In the genomic region with DNA sequence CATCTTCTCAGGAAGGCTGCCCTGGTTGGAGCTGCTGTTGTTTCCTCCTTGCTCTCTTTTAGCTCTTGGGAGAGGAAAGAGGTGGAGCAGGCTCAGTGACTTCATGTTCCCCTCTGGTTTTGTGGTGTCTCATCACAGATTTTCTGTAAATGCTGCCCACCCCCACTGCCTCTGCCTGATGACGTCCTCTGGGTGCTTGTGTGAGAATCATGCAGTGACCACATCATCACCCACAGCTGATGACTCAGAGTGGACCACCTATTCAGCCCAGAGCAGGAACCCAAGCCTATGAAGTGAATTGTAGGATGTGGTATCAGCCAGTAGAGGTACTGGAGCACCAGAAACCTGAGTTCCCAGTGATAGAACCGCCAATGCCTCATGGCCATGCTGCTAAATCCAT, we compare ENCODE assay signal across 13 cellular contexts. TPM values are rescaled to one million over a fixed set of nuclear protein-coding genes. Genes with fewer than 3 reads are reported as not detected.
DNase-seq lines count a peak whose midpoint lies in the region; ATAC-seq, FAIRE-seq and TF ChIP-seq lines count a peak whose summit lies in the region.
"Had no signal": no experiment of that assay in that cellular context is flagged by ENCODE, and none has a peak within 500 bp of the region (broad histone marks: within the 10 kb centered on the region; RNA-seq: fewer than 3 reads in every experiment).

A gene with protein sequence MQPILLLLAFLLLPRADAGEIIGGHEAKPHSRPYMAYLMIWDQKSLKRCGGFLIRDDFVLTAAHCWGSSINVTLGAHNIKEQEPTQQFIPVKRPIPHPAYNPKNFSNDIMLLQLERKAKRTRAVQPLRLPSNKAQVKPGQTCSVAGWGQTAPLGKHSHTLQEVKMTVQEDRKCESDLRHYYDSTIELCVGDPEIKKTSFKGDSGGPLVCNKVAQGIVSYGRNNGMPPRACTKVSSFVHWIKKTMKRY (minus strand): TSS at position 33 of the 400 bp plus-strand sequence. CDS start 30 bp downstream, at position 3.

- H3K9me3 Mint-ChIP-seq in T-helper 1 cell treated with Interleukin-12 subunit alpha and Interleukin-12 subunit beta and Interleukin-4 antibody, amounts not matched to agents 30 μg/mL and 1 μg/mL, for 36 hours, result peaks cover 3% of the 10 kb centered on the region

- H3K4me3 ChIP-seq in mucosa of descending colon, result no peak within 1 kb of the TSS
- H3K4me3 ChIP-seq in kidney (ENCODE audit: low read length in 2 of 2), result no peak within 1 kb of the TSS
- H3K4me3 ChIP-seq: left ventricle myocardium inferior had no signal

- intact Hi-C loops in mucosa of descending colon (cut with DNase I, micrococcal nuclease) (no loop called here), kidney (cut with DNase I) (no loop called here)

- H3K36me3 ChIP-seq in mucosa of descending colon (ENCODE audit: low read depth) (no peaks in the 10 kb centered on the region), kidney (ENCODE audit: control insufficient read depth in 1 of 2, insufficient read depth in 2 of 2, low read length in 2 of 2) (no peaks in the 10 kb centered on the region)
- H3K36me3 ChIP-seq: left ventricle myocardium inferior had no signal

- peak; percentile 70 for ATAC-seq in mucosa of descending colon
- ATAC-seq in HG03159 (IDR thresholded peaks at IDR 0.05; ENCODE audit: unreplicated experiment), result no peak

- H3K27ac Mint-ChIP-seq in T-helper 1 cell treated with Interleukin-12 subunit alpha and Interleukin-12 subunit beta and Interleukin-4 antibody, amounts not matched to agents 30 μg/mL and 1 μg/mL, for 36 hours, result peak within 1 kb of the TSS; percentile 92

- no peak within 1 kb of the TSS for H3K27ac ChIP-seq in kidney (ENCODE audit: low read depth in 2 of 2, low read length in 2 of 2)
- H3K27ac ChIP-seq: left ventricle myocardium inferior had no signal

- DNase-seq in activated T-cell treated with anti-CD3 and anti-CD28 coated beads for 4 hours (peak; percentile 49), mucosa of descending colon (peak in 1 of 3 donors; percentile 24), kidney (no peak), SHP77 (lab: John Stamatoyannopoulos, UW) (no peak), NCI-H1930 (lab: John Stamatoyannopoulos, UW) (no peak)
- DNase-seq in stimulated activated CD8-positive, alpha-beta memory T cell treated with anti-CD3 and anti-CD28 coated beads, Interleukin-7, amount 100 ng/mL, for 24 hours (ENCODE audit: low read depth), result peak; percentile 70
- DNase-seq: DMS153, left ventricle myocardium inferior, retina had no signal

- H3K27me3 Mint-ChIP-seq in T-helper 1 cell treated with Interleukin-12 subunit alpha and Interleukin-12 subunit beta and Interleukin-4 antibody, amounts not matched to agents 30 μg/mL and 1 μg/mL, for 36 hours (ENCODE audit: low read depth), result no peaks in the 10 kb centered on the region

- no peak for FAIRE-seq in kidney (lab: Jason Lieb, UNC)

- peak within 1 kb of the TSS; percentile 90 for H3K4me3 Mint-ChIP-seq in T-helper 1 cell treated with Interleukin-12 subunit alpha and Interleukin-12 subunit beta and Interleukin-4 antibody, amounts not matched to agents 30 μg/mL and 1 μg/mL, for 36 hours

- no peaks in the 10 kb centered on the region for H3K4me1 ChIP-seq in mucosa of descending colon (ENCODE audit: low read depth)
- peaks cover 0 to 2% of the 10 kb centered on the region in 2 donors for H3K4me1 ChIP-seq in kidney (ENCODE audit: control insufficient read depth in 1 of 2, insufficient read depth in 1 of 2, low read depth in 1 of 2, low read length in 2 of 2)
- H3K4me1 ChIP-seq: left ventricle myocardium inferior had no signal

- peaks cover 58% of the 10 kb centered on the region for H3K4me1 Mint-ChIP-seq in T-helper 1 cell treated with Interleukin-12 subunit alpha and Interleukin-12 subunit beta and Interleukin-4 antibody, amounts not matched to agents 30 μg/mL and 1 μg/mL, for 36 hours (ENCODE audit: low read depth)

- H3K9me3 ChIP-seq in mucosa of descending colon, result no peaks in the 10 kb centered on the region
- H3K9me3 ChIP-seq in kidney (ENCODE audit: control insufficient read depth in 1 of 2, low read length in 2 of 2), result no peaks in the 10 kb centered on the region
- H3K9me3 ChIP-seq: left ventricle myocardium inferior had no signal

- TF ChIP-seq CTCF in mucosa of descending colon (IDR thresholded peaks at IDR 0.05) (no peak), kidney (IDR thresholded peaks at IDR 0.05; ENCODE audit: borderline replicate concordance, extremely low read depth, insufficient read depth) (no peak)

- peaks cover 49% of the 10 kb centered on the region for H3K36me3 Mint-ChIP-seq in T-helper 1 cell treated with Interleukin-12 subunit alpha and Interleukin-12 subunit beta and Interleukin-4 antibody, amounts not matched to agents 30 μg/mL and 1 μg/mL, for 36 hours (ENCODE audit: low read depth)

- H3K9ac ChIP-seq in kidney (ENCODE audit: low read length in 2 of 2), result no peak within 1 kb of the TSS

RNA-seq across cellular contexts. Expression of the gene that starts here (rescaled TPM):
- 1 to 10 TPM; 2.1 to 2.4 (median 2.1) TPM for total RNA-seq in mucosa of descending colon
- 1.6 TPM for total RNA-seq in kidney
- polyA plus RNA-seq in kidney (ENCODE audit: insufficient read depth, low read depth, low replicate concordance), result 0.86 TPM
- total RNA-seq: fibroblast of villous mesenchyme, NCI-H460 had no signal

Comparison
In these comparisons a context has a peak if more than half of its experiments do, and no peak if none do; other contexts are left out.
1. DNase-seq: peak in activated T-cell treated with anti-CD3 and anti-CD28 coated beads for 4 hours (single experiment) and stimulated activated CD8-positive, alpha-beta memory T cell treated with anti-CD3 and anti-CD28 coated beads, Interleukin-7, amount 100 ng/mL, for 24 hours (single experiment); none in kidney (single experiment), SHP77 (0 of 2) and NCI-H1930 (0 of 2).